In the genomic region with DNA sequence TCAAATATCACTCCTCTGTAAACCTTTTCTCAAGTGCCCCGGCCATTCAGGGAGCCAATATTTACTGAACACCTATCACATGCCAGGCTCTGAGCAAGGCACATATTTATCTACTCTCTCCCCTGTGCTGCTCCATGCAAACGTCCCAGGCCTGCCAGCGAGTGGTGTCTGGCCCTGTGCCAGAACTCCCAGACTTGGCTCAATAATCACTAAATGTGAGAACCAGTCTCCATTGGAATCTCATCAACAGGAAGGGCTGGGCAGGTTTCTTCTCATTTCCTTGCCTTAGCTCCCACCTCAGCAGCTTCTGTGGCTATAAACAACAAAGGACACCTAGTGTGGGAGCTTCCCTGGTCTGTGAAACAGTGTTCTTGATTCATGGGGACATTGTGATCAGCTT, we compare ENCODE assay signal across 1 cellular context.
TF ChIP-seq lines count a peak whose summit lies in the region.

No MANE protein-coding gene starts in this region.

TF ChIP-seq in K562, 482 proteins besides CTCF, POLR2A, EP300 and RAD21 (continued from another document):
- TF ChIP-seq SMARCA4 (IDR thresholded peaks at IDR 0.05) (no peak), COPS2 (conservative IDR thresholded peaks at IDR 0.05) (no peak)
